Comparison of ENCODE assay signal across 1 cellular context in genomic region chr2:204590063-204590462, GRCh38.
TF ChIP-seq lines count a peak whose summit lies in the region.

No MANE protein-coding gene starts in this region.

TF ChIP-seq in HepG2, 621 proteins besides CTCF, POLR2A, EP300 and RAD21:
- peak; percentile 95 for TF ChIP-seq ZNF264 (CRISPR knock-in tag; IDR thresholded peaks at IDR 0.05)
- TF ChIP-seq SMC3 (IDR thresholded peaks at IDR 0.05; ENCODE audit: low read length) = no peak
- no peak for TF ChIP-seq NR3C1 (CRISPR knock-in tag; IDR thresholded peaks at IDR 0.05)
